ENCODE assay signal across 10 cellular contexts in the genomic region with DNA sequence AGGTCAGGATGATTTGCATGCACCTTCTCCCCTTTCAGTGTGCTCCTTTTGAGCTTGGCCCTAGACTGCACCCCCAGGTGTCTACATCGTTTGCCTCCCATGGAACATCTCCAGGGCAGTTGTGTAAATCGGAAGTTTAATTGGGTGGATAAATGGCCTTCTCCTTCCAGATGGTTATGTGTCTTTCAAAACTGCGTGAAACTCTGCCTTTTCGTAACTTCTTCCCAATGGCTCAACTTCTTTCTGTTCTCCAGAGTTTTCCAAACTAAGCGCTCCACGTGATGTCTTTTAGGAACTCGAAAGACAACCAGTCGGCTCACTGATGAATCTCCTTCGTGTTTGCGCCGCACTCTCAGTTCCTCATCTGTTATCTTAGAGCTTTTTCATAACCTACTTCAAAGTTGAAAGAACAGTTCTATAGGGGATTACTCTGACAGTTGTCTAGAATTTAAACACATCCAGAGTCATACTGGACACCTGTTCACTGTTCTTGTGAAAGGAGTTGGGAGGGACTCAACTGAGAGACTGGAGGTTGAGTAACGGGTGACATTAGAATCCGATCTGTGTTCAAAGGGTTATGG. TPM values are rescaled to one million over a fixed set of nuclear protein-coding genes. Genes with fewer than 3 reads are reported as not detected.
A peak's percentile ranks its signal among the peaks of the same experiment; 100 is the strongest.
DNase-seq lines count a peak whose midpoint lies in the region; ATAC-seq and TF ChIP-seq lines count a peak whose summit lies in the region.
"Had no signal": no experiment of that assay in that cellular context is flagged by ENCODE, and none has a peak within 500 bp of the region (broad histone marks: within the 10 kb centered on the region; RNA-seq: fewer than 3 reads in every experiment).

No MANE protein-coding gene starts in this region.

- H3K4me3 ChIP-seq in Jurkat, Clone E6-1 (ENCODE audit: low read length): peak overlapping the region; percentile 79
- H3K4me3 ChIP-seq in esophagus muscularis mucosa: peak overlapping the region; percentile 65 to 81 (median 72)
- H3K4me3 ChIP-seq in psoas muscle: peak overlapping the region; percentile 65

- WGBS in esophagus muscularis mucosa: 55% methylated on average over 13 of the region's 13 CpGs
- WGBS in psoas muscle, 3 donors: 52 to 60% (median 60%) methylated on average over 13 of the region's 13 CpGs

- no peak for TF ChIP-seq EP300 in esophagus muscularis mucosa (IDR thresholded peaks at IDR 0.05)

- no peak for DNase-seq in Jurkat, Clone E6-1 (ENCODE audit: low read depth, low spot score)
- DNase-seq in esophagus muscularis mucosa (ENCODE audit: extremely low spot score): no peak
- DNase-seq in psoas muscle: no peak
- DNase-seq in GDM1 (lab: John Stamatoyannopoulos, UW): no peak
- no peak for DNase-seq in activated effector memory CD4-positive, alpha-beta T cell treated with anti-CD3 and anti-CD28 coated beads, Interleukin-2, amount 50 U/mL, for 16 hours
- no peak for DNase-seq in EL
- no peak for DNase-seq in stimulated activated naive CD4-positive, alpha-beta T cell treated with Interleukin-2 at 50 U/mL for 16 hours (lab: John Stamatoyannopoulos, UW)
- DNase-seq: natural killer cell; stimulated activated naive CD4-positive, alpha-beta T cell had no signal

- H3K27ac ChIP-seq in esophagus muscularis mucosa (replicated peaks in 1 of 4): peak overlapping the region; percentile 77 to 88 (median 82)
- no peak overlapping the region for H3K27ac ChIP-seq in psoas muscle

- TF ChIP-seq CTCF in esophagus muscularis mucosa (IDR thresholded peaks at IDR 0.05): no peak
- no peak for TF ChIP-seq CTCF in psoas muscle (IDR thresholded peaks at IDR 0.05)

- H3K36me3 ChIP-seq in esophagus muscularis mucosa: no peaks in the 10 kb centered on the region
- H3K36me3 ChIP-seq in psoas muscle (ENCODE audit: insufficient read depth in 1 of 2, low read depth in 1 of 2): no peaks in the 10 kb centered on the region

- ATAC-seq in GM18868 (IDR thresholded peaks at IDR 0.05; ENCODE audit: unreplicated experiment): peak; percentile 73
- ATAC-seq in psoas muscle: peak in 1 of 4 donors; percentile 33
- ATAC-seq: natural killer cell had no signal

- H3K4me1 ChIP-seq in esophagus muscularis mucosa (peaks cover 0 to 46% (median 28%) of the 10 kb centered on the region in 4 donors), psoas muscle (peaks cover 5% of the 10 kb centered on the region)

- H3K27me3 ChIP-seq in esophagus muscularis mucosa (peaks cover 0 to 18% (median 0%) of the 10 kb centered on the region in 4 donors), psoas muscle (ENCODE audit: insufficient read depth in 3 of 3, low read length in 2 of 3) (peaks cover 0 to 26% (median 0%) of the 10 kb centered on the region in 3 donors)

- TF ChIP-seq POLR2A in esophagus muscularis mucosa (IDR thresholded peaks at IDR 0.05; ENCODE audit: low read depth): no peak

- intact Hi-C loops in esophagus muscularis mucosa (cut with DNase I): no loop called here
- intact Hi-C loops in psoas muscle (cut with DNase I): no loop called here

- H3K9me3 ChIP-seq in esophagus muscularis mucosa: no peaks in the 10 kb centered on the region
- H3K9me3 ChIP-seq in psoas muscle: no peaks in the 10 kb centered on the region

RNA-seq across cellular contexts. Expression of a gene that starts 1.8 kb away (rescaled TPM):
- polyA plus RNA-seq in Jurkat, Clone E6-1 (2012; ENCODE audit: insufficient read depth, insufficient read length): 0.88 TPM
- total RNA-seq in esophagus muscularis mucosa: 10 to 100 TPM in 2 of 4 donors, 1 to 10 TPM in 2; 8.5 to 23.4 (median 10.9) TPM
- under 1 TPM in 3 of 4 donors, not detected in 1; 0.34 to 0.69 (median 0.52) TPM for total RNA-seq in psoas muscle
- polyA plus RNA-seq in psoas muscle: under 1 TPM; 0.01 to 0.14 (median 0.08) TPM
- total RNA-seq: natural killer cell had no signal

Comparison
In these comparisons a context has a peak if more than half of its experiments do, and no peak if none do; other contexts are left out.
1. RNA of a gene that starts 1.8 kb away (total RNA-seq): 8.5 to 23.4 TPM in esophagus muscularis mucosa; 0.34 to 0.69 TPM in psoas muscle; every median in the first group is over 4 times any median in the second.
2. Peak in every context shown above with its lines, with median percentiles within 50 percentile points of each other: H3K4me3 ChIP-seq.